8 cellular contexts compared by ENCODE assay signal in genomic region chr2:105919826-105920225, GRCh38.
DNase-seq lines count a peak whose midpoint lies in the region; ATAC-seq, FAIRE-seq and TF ChIP-seq lines count a peak whose summit lies in the region.

No MANE protein-coding gene starts in this region.

- ATAC-seq in left cardiac atrium, result no peak

- DNase-seq in cardiac muscle cell (ENCODE audit: low read depth in 1 of 2, low spot score in 1 of 2) (peak in 1 of 2 donors; percentile 78), left cardiac atrium (no peak), epithelial cell of prostate (ENCODE audit: low read depth, low spot score) (no peak), small intestine (peak; percentile 42), kidney glomerular epithelial cell (lab: John Stamatoyannopoulos, UW) (no peak), esophagus muscularis mucosa (ENCODE audit: extremely low spot score) (no peak), GM20000 (ENCODE audit: low spot score) (no peak)
- DNase-seq in activated CD4-positive, alpha-beta T cell treated with anti-CD3 and anti-CD28 coated beads for 48 hours, result peak; percentile 78

- intact Hi-C loops in left cardiac atrium (cut with DNase I), result no loop called here
- intact Hi-C loops in esophagus muscularis mucosa (cut with DNase I), result loop anchor here (10.0 kb wide), 1 partner anchor 165 kb away; no protein-coding TSS in a partner anchor

- no peaks in the 10 kb centered on the region for H3K36me3 ChIP-seq in cardiac muscle cell
- no peaks in the 10 kb centered on the region for H3K36me3 ChIP-seq in small intestine (ENCODE audit: control insufficient read depth in 2 of 2, insufficient read depth in 2 of 2, low read length in 2 of 2)
- H3K36me3 ChIP-seq in esophagus muscularis mucosa, result no peaks in the 10 kb centered on the region

- TF ChIP-seq POLR2A in esophagus muscularis mucosa (IDR thresholded peaks at IDR 0.05; ENCODE audit: low read depth), result no peak

- FAIRE-seq in small intestine (lab: Jason Lieb, UNC), result no peak

- H3K27me3 ChIP-seq in cardiac muscle cell (no peaks in the 10 kb centered on the region), small intestine (ENCODE audit: control insufficient read depth in 2 of 2, insufficient read depth in 2 of 2, low read length in 2 of 2) (no peaks in the 10 kb centered on the region), esophagus muscularis mucosa (no peaks in the 10 kb centered on the region)

- peak; percentile 69 for TF ChIP-seq CTCF in cardiac muscle cell (IDR thresholded peaks at IDR 0.05; ENCODE audit: low read depth, low read length)
- peak in 1 of 3 experiments; percentile 45 for TF ChIP-seq CTCF in esophagus muscularis mucosa (IDR thresholded peaks at IDR 0.05)
- TF ChIP-seq CTCF in GM20000 (IDR thresholded peaks at IDR 0.05; ENCODE audit: extremely low read depth, missing control alignments), result no peak

- H3K27ac ChIP-seq in cardiac muscle cell, result no peak overlapping the region
- peak overlapping the region; percentile 13 for H3K27ac ChIP-seq in epithelial cell of prostate
- H3K27ac ChIP-seq in small intestine (ENCODE audit: low read depth in 1 of 2, low read length in 1 of 2), result no peak overlapping the region
- no peak overlapping the region for H3K27ac ChIP-seq in esophagus muscularis mucosa (replicated peaks in 1 of 4)

- no peak for TF ChIP-seq EP300 in esophagus muscularis mucosa (IDR thresholded peaks at IDR 0.05)

- H3K4me3 ChIP-seq in cardiac muscle cell (no peak overlapping the region), small intestine (ENCODE audit: low read depth in 1 of 2, low read length in 2 of 2) (no peak overlapping the region), esophagus muscularis mucosa (no peak overlapping the region)

- H3K4me1 ChIP-seq in cardiac muscle cell (ENCODE audit: low read depth), result no peaks in the 10 kb centered on the region
- peaks cover 0 to 4% of the 10 kb centered on the region in 2 donors for H3K4me1 ChIP-seq in small intestine (ENCODE audit: control insufficient read depth in 2 of 2, insufficient read depth in 1 of 2, low read depth in 1 of 2, low read length in 1 of 2)
- peaks cover 0 to 6% (median 0%) of the 10 kb centered on the region in 4 donors for H3K4me1 ChIP-seq in esophagus muscularis mucosa

- no peaks in the 10 kb centered on the region for H3K9me3 ChIP-seq in cardiac muscle cell (ENCODE audit: low read depth)
- no peaks in the 10 kb centered on the region for H3K9me3 ChIP-seq in small intestine (ENCODE audit: control insufficient read depth, low read depth)
- peaks cover 0 to 17% (median 6%) of the 10 kb centered on the region in 4 donors for H3K9me3 ChIP-seq in esophagus muscularis mucosa

Comparison
In these comparisons a context has a peak if more than half of its experiments do, and no peak if none do; other contexts are left out.
1. DNase-seq: peak in activated CD4-positive, alpha-beta T cell treated with anti-CD3 and anti-CD28 coated beads for 48 hours (single experiment) and small intestine (single experiment); none in left cardiac atrium (single experiment), epithelial cell of prostate (single experiment), kidney glomerular epithelial cell (single experiment), esophagus muscularis mucosa (single experiment) and GM20000 (single experiment).